Comparison of ENCODE assay signal across 25 cellular contexts in genomic region chr2:165455940-165456479, GRCh38. TPM values are rescaled to one million over a fixed set of nuclear protein-coding genes. Genes with fewer than 3 reads are reported as not detected.
"Had no signal": no experiment of that assay in that cellular context is flagged by ENCODE, and none has a peak within 500 bp of the region (broad histone marks: within the 10 kb centered on the region; RNA-seq: fewer than 3 reads in every experiment).

No MANE protein-coding gene starts in this region.

- H3K27ac ChIP-seq: ascending aorta, body of pancreas had no signal

- H3K36me3 Mint-ChIP-seq: activated naive CD4-positive, alpha-beta T cell treated with anti-CD3 and anti-CD28 coated beads, Interleukin-2, amount 50 U/mL, for 72 hours had no signal

- DNase-seq: activated CD4-positive, alpha-beta T cell treated with anti-CD3 and anti-CD28 coated beads for 48 hours; activated CD4-positive, alpha-beta T cell treated with anti-CD3 and anti-CD28 coated beads, Interleukin-2, amount 50 U/mL, for 4 hours; activated CD4-positive, CD25-positive, alpha-beta regulatory T cell treated with anti-CD3 and anti-CD28 coated beads, Interleukin-2, amount 50 U/mL, for 72 hours; activated effector memory CD4-positive, alpha-beta T cell treated with anti-CD3 and anti-CD28 coated beads, Interleukin-2, amount 50 U/mL, for 16 hours; activated naive CD4-positive, alpha-beta T cell treated with Interleukin-2 at 50 U/mL for 16 hours; activated naive CD8-positive, alpha-beta T cell treated with anti-CD3 and anti-CD28 coated beads, Interleukin-2, amount 50 U/mL, for 24 hours; activated T-cell treated with anti-CD3 and anti-CD28 coated beads, Interleukin-2, amount 50 U/mL, for 4 hours; amniotic stem cell; MM.1S; NCI-H1105; NCI-H1436; NCI-H1694 treated with DMSO at 0.1 percent for 48 hours; NCI-H2029 treated with DMSO at 0.1 percent for 48 hours; NCI-H226; NCI-H510A treated with DMSO at 0.1 percent for 48 hours; NCI-H69; NK-92 treated with Interleukin-12 subunit alpha and Interleukin-12 subunit beta, amount 100 ng/mL, for 24 hours; SIG-M5; T-helper 17 cell; T-helper 9 cell had no signal

- H3K27me3 Mint-ChIP-seq: T-helper 17 cell had no signal

- H3K27ac Mint-ChIP-seq: activated naive CD4-positive, alpha-beta T cell treated with anti-CD3 and anti-CD28 coated beads, Interleukin-2, amount 50 U/mL, for 72 hours; activated naive CD8-positive, alpha-beta T cell treated with anti-CD3 and anti-CD28 coated beads, Interleukin-2, amount 50 U/mL, for 24 hours; T-helper 17 cell; WTC11 had no signal

- H3K4me1 Mint-ChIP-seq: activated naive CD8-positive, alpha-beta T cell treated with anti-CD3 and anti-CD28 coated beads, Interleukin-2, amount 50 U/mL, for 24 hours; central memory CD8-positive, alpha-beta T cell; T-helper 17 cell; WTC11 had no signal

- H3K9me3 Mint-ChIP-seq: activated naive CD4-positive, alpha-beta T cell treated with anti-CD3 and anti-CD28 coated beads, Interleukin-2, amount 50 U/mL, for 72 hours; activated T-cell treated with anti-CD3 and anti-CD28 coated beads, Interleukin-2, amount 50 U/mL, for 4 hours; central memory CD8-positive, alpha-beta T cell had no signal

- H3K27me3 ChIP-seq: ascending aorta, body of pancreas had no signal

- H3K9me3 ChIP-seq: body of pancreas had no signal

- H3K4me3 Mint-ChIP-seq: activated naive CD8-positive, alpha-beta T cell treated with anti-CD3 and anti-CD28 coated beads, Interleukin-2, amount 50 U/mL, for 24 hours; activated T-cell treated with anti-CD3 and anti-CD28 coated beads, Interleukin-2, amount 50 U/mL, for 4 hours; central memory CD8-positive, alpha-beta T cell; T-helper 17 cell; WTC11 had no signal

- H3K4me3 ChIP-seq: ascending aorta, body of pancreas had no signal

- ATAC-seq: activated naive CD4-positive, alpha-beta T cell treated with anti-CD3 and anti-CD28 coated beads, Interleukin-2, amount 50 U/mL, for 72 hours; activated naive CD8-positive, alpha-beta T cell treated with anti-CD3 and anti-CD28 coated beads, Interleukin-2, amount 50 U/mL, for 24 hours; activated T-cell treated with anti-CD3 and anti-CD28 coated beads, Interleukin-2, amount 50 U/mL, for 4 hours; body of pancreas; T-helper 17 cell; WTC11 had no signal

- H3K36me3 ChIP-seq: ascending aorta had no signal

- H3K4me1 ChIP-seq: ascending aorta, body of pancreas had no signal

RNA-seq across cellular contexts. Expression of gene CSRNP3, which starts 13.5 kb away (rescaled TPM):
- total RNA-seq: activated naive CD4-positive, alpha-beta T cell treated with anti-CD3 and anti-CD28 coated beads, Interleukin-2, amount 50 U/mL, for 72 hours; activated T-cell treated with anti-CD3 and anti-CD28 coated beads, Interleukin-2, amount 50 U/mL, for 4 hours; T-helper 17 cell had no signal
